In the genomic region with DNA sequence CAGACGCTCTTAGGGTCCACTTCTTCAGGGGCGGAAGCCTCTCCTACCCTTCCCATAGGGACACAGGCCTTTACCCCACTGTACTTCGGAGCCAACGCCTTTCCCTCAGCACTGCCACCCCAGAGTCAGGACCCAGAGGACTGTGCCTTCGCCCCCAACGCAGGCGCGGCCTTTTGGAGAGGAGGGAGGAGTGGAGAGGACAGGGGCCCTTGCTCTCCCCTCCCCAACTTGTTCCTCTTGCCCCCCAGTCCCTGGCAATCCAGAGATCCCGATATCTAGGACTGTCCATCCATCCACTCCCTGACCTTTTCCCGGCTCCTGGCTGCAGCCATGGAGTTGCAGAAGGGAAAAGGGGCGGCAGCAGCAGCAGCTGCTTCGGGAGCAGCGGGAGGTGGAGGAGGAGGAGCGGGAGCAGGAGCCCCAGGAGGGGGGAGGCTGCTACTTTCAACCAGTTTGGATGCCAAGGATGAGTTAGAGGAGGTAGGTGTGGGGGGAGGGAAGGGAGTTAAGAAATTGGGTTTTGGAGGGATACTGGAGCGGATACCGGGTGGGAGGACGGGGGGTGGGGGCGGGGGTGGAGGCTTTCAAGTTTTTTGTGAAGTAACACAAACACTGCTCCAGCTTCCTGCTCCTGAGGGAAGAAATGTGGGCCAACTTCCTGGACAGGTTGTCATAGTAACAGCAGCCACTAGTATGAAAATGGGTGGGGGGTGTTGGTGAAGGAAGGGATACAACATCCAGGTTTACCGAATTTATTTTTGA, we compare ENCODE assay signal across 8 cellular contexts. TPM values are rescaled to one million over a fixed set of nuclear protein-coding genes. Genes with fewer than 3 reads are reported as not detected.
DNase-seq lines count a peak whose midpoint lies in the region; ATAC-seq, FAIRE-seq and TF ChIP-seq lines count a peak whose summit lies in the region.

No MANE protein-coding gene starts in this region.

- no peaks in the 10 kb centered on the region for H3F3A ChIP-seq in Loucy (ENCODE audit: low read depth)

- in situ Hi-C loops in HepG2 (cut with HindIII; ENCODE audit: extremely low pct_ligation_motif_present, low pct_unique_long_range_greater_than_20kb) = no loop called here

- H3K4me3 ChIP-seq in Loucy (ENCODE audit: low read length, poor library complexity, severe bottlenecking) = peak overlapping the region; percentile 87
- H3K4me3 ChIP-seq in choroid plexus epithelial cell (ENCODE audit: low read depth, low read length) = peak overlapping the region; percentile 81
- peak overlapping the region; percentile 89 to 95 (median 92) for H3K4me3 ChIP-seq in HepG2 (replicated peaks in 1 of 3; ENCODE audit: insufficient read depth in 1 of 3, low read depth in 2 of 3, low read length in 3 of 3)

- no peak for FAIRE-seq in HepG2 (lab: Jason Lieb, UNC)

- WGBS in HepG2 (ENCODE audit: low lambda C conversion rate) = 2% methylated on average over 19 of the region's 19 CpGs

- H3K36me3 ChIP-seq in Loucy (ENCODE audit: insufficient read depth, low read length) (no peaks in the 10 kb centered on the region), HepG2 (replicated peaks in 1 of 2; ENCODE audit: control insufficient read depth in 1 of 2, insufficient read depth in 2 of 2, low read length in 2 of 2) (no peaks in the 10 kb centered on the region)

- TSS peak; percentile 87 for BruUV-seq in HepG2 (replicated peaks; lab: Mats Ljungman, UMichigan)

- intact Hi-C loops in HepG2 (cut with micrococcal nuclease; ENCODE audit: unreplicated experiment) = loop anchor here (2.0 to 5.0 kb wide), 2 partner anchors 14 to 56 kb away; a partner anchor contains a TSS

- ATAC-seq in HepG2 (peak; percentile 16), GM18511 (IDR thresholded peaks at IDR 0.05; ENCODE audit: unreplicated experiment) (no peak)

- TF ChIP-seq EP300 in HepG2 (IDR thresholded peaks at IDR 0.05; ENCODE audit: low read depth in 2 of 2, low read length in 2 of 2) (no peak), HepG2 (CRISPR knock-in tag; IDR thresholded peaks at IDR 0.05; ENCODE audit: borderline replicate concordance) (peak; percentile 10; the same call in 1 of the 2 replicates)

- H3K9me2 ChIP-seq in Loucy (replicated peaks; ENCODE audit: low read depth, low read length) = no peaks in the 10 kb centered on the region

- CTCF ChIA-PET in HepG2 (lab: Yijun Ruan, JAX; ENCODE audit: low intra/inter-chr PET ratio, low total read pairs) = no interaction called here
- CTCF ChIA-PET in GM10248 (lab: Yijun Ruan, JAX) = interaction anchor here (1.0 to 1.6 kb wide), 2 partner anchors 20 to 56 kb away, joined by 4 to 5 read pairs; no protein-coding TSS in a partner anchor

- peak overlapping the region; percentile 95 for H3K27ac ChIP-seq in HepG2 (ENCODE audit: extremely low read length, insufficient read depth, low read length)

- no peak for TF ChIP-seq POLR2A in HepG2 (IDR thresholded peaks at IDR 0.05; ENCODE audit: insufficient read depth in 1 of 2, low read depth in 2 of 2, low read length in 2 of 2)

- H3K9ac ChIP-seq in Loucy (ENCODE audit: low read depth, low read length, poor library complexity, severe bottlenecking) (peak overlapping the region; percentile 94), HepG2 (ENCODE audit: insufficient read depth, low read depth, low read length) (peak overlapping the region; percentile 100)

- POLR2A ChIA-PET in HepG2 (lab: Yijun Ruan, JAX) (interaction anchor here (0.5 to 3.2 kb wide), 29 partner anchors 8 to 1966 kb away, joined by 3 to 27 read pairs (median 5); a partner anchor contains a TSS), GM10248 (lab: Yijun Ruan, JAX) (interaction anchor here (0.6 kb wide), 1 partner anchor 186 kb away, joined by 5 read pairs; no protein-coding TSS in a partner anchor)

- H3K79me2 ChIP-seq in Loucy (ENCODE audit: insufficient read depth, low read length) (peaks cover 31% of the 10 kb centered on the region), HepG2 (ENCODE audit: insufficient read depth, low read length) (peaks cover 12% of the 10 kb centered on the region)

- H2AFZ ChIP-seq in Loucy (ENCODE audit: low read length) (peak overlapping the region; percentile 61), HepG2 (ENCODE audit: low read length) (no peak overlapping the region)

- H4K20me1 ChIP-seq in Loucy (ENCODE audit: insufficient read depth, low read length, poor library complexity, severe bottlenecking) (no peaks in the 10 kb centered on the region), HepG2 (ENCODE audit: insufficient read depth, low read length) (no peaks in the 10 kb centered on the region)

- H3K4me2 ChIP-seq in Loucy (ENCODE audit: low read depth, low read length, poor library complexity, severe bottlenecking) (peak overlapping the region; percentile 73), HepG2 (ENCODE audit: low read depth, low read length) (peak overlapping the region; percentile 93)

- H3K27me3 ChIP-seq in Loucy (ENCODE audit: insufficient read depth, low read length, poor library complexity, severe bottlenecking) (no peaks in the 10 kb centered on the region), HepG2 (ENCODE audit: control insufficient read depth in 1 of 2, insufficient read depth in 2 of 2, low read length in 2 of 2) (no peaks in the 10 kb centered on the region; a peak in 1 of 5 replicates)

- H3K9me3 ChIP-seq in Loucy (ENCODE audit: insufficient read depth, low read depth, low read length) (no peaks in the 10 kb centered on the region), HepG2 (ENCODE audit: low read length) (no peaks in the 10 kb centered on the region)

- H3K4me1 ChIP-seq in Loucy (ENCODE audit: insufficient read depth, low read length, poor library complexity, severe bottlenecking) = peaks cover 24% of the 10 kb centered on the region
- H3K4me1 ChIP-seq in HepG2 (ENCODE audit: insufficient read depth, low read length) = peaks cover 49% of the 10 kb centered on the region

- DNase-seq in Daoy (ENCODE audit: low read depth) = peak; percentile 33
- DNase-seq in UCSD-AML1 (lab: John Stamatoyannopoulos, UW; ENCODE audit: unreplicated experiment) = peak; percentile 43
- peak; percentile 41 for DNase-seq in choroid plexus epithelial cell (ENCODE audit: low read depth)
- DNase-seq in HepG2 (ENCODE audit: low spot score) = peak; percentile 49
- peak; percentile 36 for DNase-seq in stimulated activated CD4-positive, alpha-beta T cell treated with anti-CD3 and anti-CD28 coated beads, Interleukin-4, amount 100 ng/mL, for 24 hours
- DNase-seq in GM10248 (ENCODE audit: extremely low spot score) = no peak

- TF ChIP-seq RAD21 in HepG2 (CRISPR knock-in tag; IDR thresholded peaks at IDR 0.05) = no peak

- TF ChIP-seq CTCF in Loucy (conservative IDR thresholded peaks at IDR 0.05; ENCODE audit: low read length) (no peak; the same call in 1 of the 2 replicates), choroid plexus epithelial cell (conservative IDR thresholded peaks at IDR 0.05; ENCODE audit: low read depth, low read length) (no peak), HepG2 (CRISPR knock-in tag; IDR thresholded peaks at IDR 0.05) (no peak), GM10248 (IDR thresholded peaks at IDR 0.05; ENCODE audit: control extremely low read depth, extremely low read depth, low read depth, missing control alignments) (no peak)

RNA-seq across cellular contexts. Expression of a gene that starts 0.6 kb away (rescaled TPM):
- 31.0 and 34.6 TPM in 2 replicates for total RNA-seq in Daoy (2014; rRNA removed; shearing (Covaris generic))
- 14.7 and 17.2 TPM in 2 replicates for total RNA-seq in HepG2 (2016; rRNA removed; fragmentation: Illumina TruSeq; extraction: Trizol)
- total RNA-seq in HepG2 (2016; cell fraction: cytosol; rRNA removed; fragmentation: Illumina TruSeq; extraction: Trizol; ENCODE audit: low read depth) = 6.7 TPM in 2 replicates
- 12.6 and 16.4 TPM in 2 replicates for total RNA-seq in HepG2 (2016; cell fraction: insoluble cytoplasmic fraction; rRNA removed; fragmentation: Illumina TruSeq; extraction: Trizol)
- total RNA-seq in HepG2 (2016; cell fraction: membrane; rRNA removed; fragmentation: Illumina TruSeq; extraction: Trizol) = 7.1 and 7.2 TPM in 2 replicates
- total RNA-seq in HepG2 (2016; cell fraction: nucleus; rRNA removed; fragmentation: Illumina TruSeq; extraction: Trizol) = 23.2 and 23.6 TPM in 2 replicates
- 27.2 and 28.2 TPM in 2 replicates for polyA plus RNA-seq in HepG2 (2011; rRNA removed)
- 8.2 TPM in 2 replicates for polyA plus RNA-seq in HepG2 (2011; cell fraction: cytosol; rRNA removed)
- polyA plus RNA-seq in HepG2 (2011; cell fraction: nucleus; rRNA removed) = 142 and 147 TPM in 2 replicates
- 16.7 and 18.0 TPM in 2 replicates for polyA plus RNA-seq in HepG2 (2012)
- polyA plus RNA-seq in HepG2 (2016; cell fraction: cytosol; fragmentation: Illumina TruSeq; extraction: Trizol; ENCODE audit: low read depth) = 1.3 and 1.4 TPM in 2 replicates
- polyA plus RNA-seq in HepG2 (2016; cell fraction: insoluble cytoplasmic fraction; fragmentation: Illumina TruSeq; extraction: Trizol; ENCODE audit: low read depth) = 12.9 and 15.4 TPM in 2 replicates
- polyA plus RNA-seq in HepG2 (2016; cell fraction: membrane; fragmentation: Illumina TruSeq; extraction: Trizol; ENCODE audit: low read depth) = 2.8 and 3.9 TPM in 2 replicates
- polyA plus RNA-seq in HepG2 (2016; cell fraction: nucleus; fragmentation: Illumina TruSeq; extraction: Trizol; ENCODE audit: insufficient read depth, low read depth) = 58.6 and 63.7 TPM in 2 replicates
- polyA minus RNA-seq in HepG2 (2011; rRNA and poly(A)+ RNA removed; ENCODE audit: low replicate concordance) = 33.3 and 85.9 TPM in 2 replicates
- 9.0 and 10.7 TPM in 2 replicates for polyA minus RNA-seq in HepG2 (2011; cell fraction: cytosol; rRNA and poly(A)+ RNA removed)
- 39.5 and 49.7 TPM in 2 replicates for polyA minus RNA-seq in HepG2 (2011; cell fraction: nucleus; rRNA and poly(A)+ RNA removed)

RNA-seq across cellular contexts. Expression of a gene that starts 46.7 kb away (rescaled TPM):
- total RNA-seq in Daoy (2014; rRNA removed; shearing (Covaris generic)) = 3.2 and 3.3 TPM in 2 replicates
- 1.3 and 4.3 TPM in 2 replicates for total RNA-seq in HepG2 (2016; rRNA removed; fragmentation: Illumina TruSeq; extraction: Trizol)
- total RNA-seq in HepG2 (2016; cell fraction: cytosol; rRNA removed; fragmentation: Illumina TruSeq; extraction: Trizol; ENCODE audit: low read depth) = 0.88 and 1.3 TPM in 2 replicates
- 1.2 and 3.2 TPM in 2 replicates for total RNA-seq in HepG2 (2016; cell fraction: insoluble cytoplasmic fraction; rRNA removed; fragmentation: Illumina TruSeq; extraction: Trizol)
- total RNA-seq in HepG2 (2016; cell fraction: membrane; rRNA removed; fragmentation: Illumina TruSeq; extraction: Trizol) = 0.86 and 1.1 TPM in 2 replicates
- total RNA-seq in HepG2 (2016; cell fraction: nucleus; rRNA removed; fragmentation: Illumina TruSeq; extraction: Trizol) = 3.7 and 6.2 TPM in 2 replicates
- polyA plus RNA-seq in HepG2 (2011; rRNA removed) = 5.2 and 10.3 TPM in 2 replicates
- polyA plus RNA-seq in HepG2 (2011; cell fraction: cytosol; rRNA removed) = 4.1 and 5.0 TPM in 2 replicates
- polyA plus RNA-seq in HepG2 (2011; cell fraction: nucleus; rRNA removed) = 17.3 and 21.3 TPM in 2 replicates
- polyA plus RNA-seq in HepG2 (2012) = 4.4 and 4.5 TPM in 2 replicates
- polyA plus RNA-seq in HepG2 (2016; cell fraction: cytosol; fragmentation: Illumina TruSeq; extraction: Trizol; ENCODE audit: low read depth) = 1.1 and 1.5 TPM in 2 replicates
- polyA plus RNA-seq in HepG2 (2016; cell fraction: insoluble cytoplasmic fraction; fragmentation: Illumina TruSeq; extraction: Trizol; ENCODE audit: low read depth) = 1.5 and 2.9 TPM in 2 replicates
- polyA plus RNA-seq in HepG2 (2016; cell fraction: membrane; fragmentation: Illumina TruSeq; extraction: Trizol; ENCODE audit: low read depth) = 1.1 and 1.2 TPM in 2 replicates
- 17.9 and 19.1 TPM in 2 replicates for polyA plus RNA-seq in HepG2 (2016; cell fraction: nucleus; fragmentation: Illumina TruSeq; extraction: Trizol; ENCODE audit: insufficient read depth, low read depth)
- 8.8 and 82.9 TPM in 2 replicates for polyA minus RNA-seq in HepG2 (2011; rRNA and poly(A)+ RNA removed; ENCODE audit: low replicate concordance)
- polyA minus RNA-seq in HepG2 (2011; cell fraction: cytosol; rRNA and poly(A)+ RNA removed) = 3.7 and 4.7 TPM in 2 replicates
- polyA minus RNA-seq in HepG2 (2011; cell fraction: nucleus; rRNA and poly(A)+ RNA removed) = 3.1 TPM in 2 replicates

RNA-seq across cellular contexts. Expression of a gene that starts 50.0 kb away (rescaled TPM):
- not detected in 2 replicates for total RNA-seq in Daoy (2014; rRNA removed; shearing (Covaris generic))
- not detected in 2 replicates for total RNA-seq in HepG2 (2016; rRNA removed; fragmentation: Illumina TruSeq; extraction: Trizol)
- total RNA-seq in HepG2 (2016; cell fraction: cytosol; rRNA removed; fragmentation: Illumina TruSeq; extraction: Trizol; ENCODE audit: low read depth) = not detected in 2 replicates
- not detected in 2 replicates for total RNA-seq in HepG2 (2016; cell fraction: insoluble cytoplasmic fraction; rRNA removed; fragmentation: Illumina TruSeq; extraction: Trizol)
- total RNA-seq in HepG2 (2016; cell fraction: membrane; rRNA removed; fragmentation: Illumina TruSeq; extraction: Trizol) = not detected in 2 replicates
- total RNA-seq in HepG2 (2016; cell fraction: nucleus; rRNA removed; fragmentation: Illumina TruSeq; extraction: Trizol) = not detected in 2 replicates
- polyA plus RNA-seq in HepG2 (2011; rRNA removed) = not detected in 2 replicates
- 0.07 TPM in 1 of 2 replicates, not detected in the other for polyA plus RNA-seq in HepG2 (2011; cell fraction: cytosol; rRNA removed)
- polyA plus RNA-seq in HepG2 (2011; cell fraction: nucleus; rRNA removed) = not detected in 2 replicates
- not detected in 2 replicates for polyA plus RNA-seq in HepG2 (2012)
- polyA plus RNA-seq in HepG2 (2016; cell fraction: cytosol; fragmentation: Illumina TruSeq; extraction: Trizol; ENCODE audit: low read depth) = not detected in 2 replicates
- not detected in 2 replicates for polyA plus RNA-seq in HepG2 (2016; cell fraction: insoluble cytoplasmic fraction; fragmentation: Illumina TruSeq; extraction: Trizol; ENCODE audit: low read depth)
- polyA plus RNA-seq in HepG2 (2016; cell fraction: membrane; fragmentation: Illumina TruSeq; extraction: Trizol; ENCODE audit: low read depth) = not detected in 2 replicates
- not detected in 2 replicates for polyA plus RNA-seq in HepG2 (2016; cell fraction: nucleus; fragmentation: Illumina TruSeq; extraction: Trizol; ENCODE audit: insufficient read depth, low read depth)
- 106 TPM in 1 of 2 replicates, not detected in the other for polyA minus RNA-seq in HepG2 (2011; rRNA and poly(A)+ RNA removed; ENCODE audit: low replicate concordance)
- polyA minus RNA-seq in HepG2 (2011; cell fraction: cytosol; rRNA and poly(A)+ RNA removed) = 0.10 and 0.26 TPM in 2 replicates
- 0.13 TPM in 1 of 2 replicates, not detected in the other for polyA minus RNA-seq in HepG2 (2011; cell fraction: nucleus; rRNA and poly(A)+ RNA removed)

RNA-seq across cellular contexts. Expression of a gene that starts 57.7 kb away (rescaled TPM):
- 617 and 629 TPM in 2 replicates for total RNA-seq in Daoy (2014; rRNA removed; shearing (Covaris generic))
- total RNA-seq in HepG2 (2016; rRNA removed; fragmentation: Illumina TruSeq; extraction: Trizol) = 366 and 491 TPM in 2 replicates
- total RNA-seq in HepG2 (2016; cell fraction: cytosol; rRNA removed; fragmentation: Illumina TruSeq; extraction: Trizol; ENCODE audit: low read depth) = 146 and 174 TPM in 2 replicates
- 359 and 502 TPM in 2 replicates for total RNA-seq in HepG2 (2016; cell fraction: insoluble cytoplasmic fraction; rRNA removed; fragmentation: Illumina TruSeq; extraction: Trizol)
- total RNA-seq in HepG2 (2016; cell fraction: membrane; rRNA removed; fragmentation: Illumina TruSeq; extraction: Trizol) = 204 and 223 TPM in 2 replicates
- total RNA-seq in HepG2 (2016; cell fraction: nucleus; rRNA removed; fragmentation: Illumina TruSeq; extraction: Trizol) = 153 and 156 TPM in 2 replicates
- 206 and 292 TPM in 2 replicates for polyA plus RNA-seq in HepG2 (2011; rRNA removed)
- 210 and 226 TPM in 2 replicates for polyA plus RNA-seq in HepG2 (2011; cell fraction: cytosol; rRNA removed)
- polyA plus RNA-seq in HepG2 (2011; cell fraction: nucleus; rRNA removed) = 112 and 130 TPM in 2 replicates
- 167 and 197 TPM in 2 replicates for polyA plus RNA-seq in HepG2 (2012)
- polyA plus RNA-seq in HepG2 (2016; cell fraction: cytosol; fragmentation: Illumina TruSeq; extraction: Trizol; ENCODE audit: low read depth) = 110 and 126 TPM in 2 replicates
- polyA plus RNA-seq in HepG2 (2016; cell fraction: insoluble cytoplasmic fraction; fragmentation: Illumina TruSeq; extraction: Trizol; ENCODE audit: low read depth) = 421 and 450 TPM in 2 replicates
- polyA plus RNA-seq in HepG2 (2016; cell fraction: membrane; fragmentation: Illumina TruSeq; extraction: Trizol; ENCODE audit: low read depth) = 135 and 147 TPM in 2 replicates
- 209 and 219 TPM in 2 replicates for polyA plus RNA-seq in HepG2 (2016; cell fraction: nucleus; fragmentation: Illumina TruSeq; extraction: Trizol; ENCODE audit: insufficient read depth, low read depth)
- 261 and 433 TPM in 2 replicates for polyA minus RNA-seq in HepG2 (2011; rRNA and poly(A)+ RNA removed; ENCODE audit: low replicate concordance)
- polyA minus RNA-seq in HepG2 (2011; cell fraction: cytosol; rRNA and poly(A)+ RNA removed) = 119 and 120 TPM in 2 replicates
- polyA minus RNA-seq in HepG2 (2011; cell fraction: nucleus; rRNA and poly(A)+ RNA removed) = 73.5 and 81.7 TPM in 2 replicates
